ENCODE assay signal across 8 cellular contexts in genomic region chr10:88091490-88092061, GRCh38.
DNase-seq lines count a peak whose midpoint lies in the region; ATAC-seq and TF ChIP-seq lines count a peak whose summit lies in the region.

No MANE protein-coding gene starts in this region.

- H3K4me1 Mint-ChIP-seq in T-helper 17 cell (peaks cover 29% of the 10 kb centered on the region), MCF 10A (ENCODE audit: insufficient read depth, unreplicated experiment) (peaks cover 66% of the 10 kb centered on the region)

- H3K4me3 Mint-ChIP-seq in T-helper 17 cell, result peak overlapping the region; percentile 3
- H3K4me3 Mint-ChIP-seq in MCF 10A (ENCODE audit: unreplicated experiment), result no peak overlapping the region

- H3K36me3 Mint-ChIP-seq in T-helper 17 cell (ENCODE audit: low read depth) (no peaks in the 10 kb centered on the region), MCF 10A (ENCODE audit: insufficient read depth, unreplicated experiment) (no peaks in the 10 kb centered on the region)

- H3K9me3 Mint-ChIP-seq in MCF 10A (ENCODE audit: unreplicated experiment), result no peaks in the 10 kb centered on the region

- POLR2A ChIA-PET in MCF 10A (lab: Yijun Ruan, JAX), result interaction anchor here (0.6 to 4.5 kb wide), 21 partner anchors 9 to 1013 kb away, joined by 3 to 64 read pairs (median 4); partner anchors contain the start of genes ATAD1, KLLN and PTEN

- peak; percentile 75 for ATAC-seq in GM18907 (IDR thresholded peaks at IDR 0.05; ENCODE audit: unreplicated experiment)
- ATAC-seq in HG03066 (IDR thresholded peaks at IDR 0.05; ENCODE audit: low read depth, unreplicated experiment), result peak; percentile 83
- peak; percentile 98 for ATAC-seq in T-helper 17 cell

- H3K27ac Mint-ChIP-seq in T-helper 17 cell (peak overlapping the region; percentile 77), MCF 10A (ENCODE audit: low read depth, unreplicated experiment) (peak overlapping the region; percentile 63)

- no peak overlapping the region for H3K4me3 ChIP-seq in SJCRH30

- no peaks in the 10 kb centered on the region for H3K36me3 ChIP-seq in SJCRH30

- no peaks in the 10 kb centered on the region for H3K27me3 ChIP-seq in SJCRH30

- DNase-seq in T-helper 17 cell, result peak in 2 of 3 donors; percentile 14 to 30
- DNase-seq in MCF 10A (ENCODE audit: unreplicated experiment), result peak; percentile 80
- peak; percentile 29 to 41 for DNase-seq in stimulated activated CD8-positive, alpha-beta memory T cell treated with anti-CD3 and anti-CD28 coated beads, Interleukin-4, amount 100 ng/mL, for 4 hours (ENCODE audit: low read depth in 2 of 2, low spot score in 1 of 2)
- no peak for DNase-seq in SJCRH30
- DNase-seq in HUDEP-2 (lab: John Stamatoyannopoulos, UW; ENCODE audit: unreplicated experiment in 76 of 76), result no peak
- no peak for DNase-seq in DMS53 treated with DMSO at 0.1 percent for 48 hours (lab: John Stamatoyannopoulos, UW; ENCODE audit: unreplicated experiment)

- H3K4me1 ChIP-seq in SJCRH30, result no peaks in the 10 kb centered on the region

- H3K27ac ChIP-seq in SJCRH30, result no peak overlapping the region

- no peaks in the 10 kb centered on the region for H3K9me3 ChIP-seq in T-helper 17 cell (ENCODE audit: control insufficient read depth, low read length, poor library complexity, severe bottlenecking)
- H3K9me3 ChIP-seq in SJCRH30 (replicated peaks), result no peaks in the 10 kb centered on the region

- CTCF ChIA-PET in MCF 10A (lab: Yijun Ruan, JAX), result interaction anchor here (0.6 to 1.8 kb wide), 17 partner anchors 10 to 460 kb away, joined by 3 to 8 read pairs (median 3); partner anchors contain the start of genes KLLN and PTEN

- H3K27me3 Mint-ChIP-seq in T-helper 17 cell (no peaks in the 10 kb centered on the region), MCF 10A (ENCODE audit: insufficient read depth, unreplicated experiment) (no peaks in the 10 kb centered on the region)

- intact Hi-C loops in MCF 10A (cut with micrococcal nuclease), result no loop called here

- BruUV-seq in MCF 10A (replicated peaks; lab: Mats Ljungman, UMichigan), result no TSS peak

- TF ChIP-seq CTCF in MCF 10A (IDR thresholded peaks at IDR 0.05; ENCODE audit: unreplicated experiment), result no peak

Comparison
In these comparisons a context has a peak if more than half of its experiments do, and no peak if none do; other contexts are left out.
1. DNase-seq: peak in T-helper 17 cell (2 of 3), MCF 10A (single experiment) and stimulated activated CD8-positive, alpha-beta memory T cell treated with anti-CD3 and anti-CD28 coated beads, Interleukin-4, amount 100 ng/mL, for 4 hours (2 of 2); none in SJCRH30 (0 of 2), HUDEP-2 (0 of 76) and DMS53 treated with DMSO at 0.1 percent for 48 hours (single experiment).
2. Peak in every context shown above with its lines, with median percentiles within 50 percentile points of each other: ATAC-seq.